In genomic region chr6:6525948-6526347, GRCh38 we compare ENCODE assay signal across 27 cellular contexts.
"Had no signal": no experiment of that assay in that cellular context is flagged by ENCODE, and none has a peak within 500 bp of the region (broad histone marks: within the 10 kb centered on the region; RNA-seq: fewer than 3 reads in every experiment).

No MANE protein-coding gene starts in this region.

- H3K9me3 Mint-ChIP-seq: naive thymus-derived CD8-positive, alpha-beta T cell; natural killer cell treated with Interleukin-12 subunit alpha and Interleukin-12 subunit beta and Interleukin-15 and Interleukin-18, amount 100 ng/mL, for 72 hours; stimulated activated effector memory CD8-positive, alpha-beta T cell treated with anti-CD3 and anti-CD28 coated beads, Interleukin-12 subunit alpha, Interleukin-12 subunit beta, amount 100 ng/mL, for 72 hours; stimulated activated naive CD8-positive, alpha-beta T cell treated with anti-CD3 and anti-CD28 coated beads, Interleukin-15, Interleukin-2, amounts not matched to agents 100 ng/mL and 50 ng/mL, for 24 hours had no signal

- FAIRE-seq: pancreas, small intestine had no signal

- H3K36me3 ChIP-seq: neutrophil, pancreas, prostate gland, sigmoid colon, stomach, thoracic aorta, thyroid gland, tibial nerve, upper lobe of right lung, uterus had no signal

- ATAC-seq: naive thymus-derived CD8-positive, alpha-beta T cell; natural killer cell treated with Interleukin-12 subunit alpha and Interleukin-12 subunit beta and Interleukin-15 and Interleukin-18, amount 100 ng/mL, for 72 hours; pancreas; right cardiac atrium; stimulated activated effector memory CD8-positive, alpha-beta T cell treated with anti-CD3 and anti-CD28 coated beads, Interleukin-12 subunit alpha, Interleukin-12 subunit beta, amount 100 ng/mL, for 72 hours; stimulated activated naive B cell treated with anti-CD40 and anti-IgM and Interleukin-4, amounts not matched to agents 10 μg/mL and 1 μg/mL and 100 μg/mL, for 72 hours; upper lobe of right lung had no signal

- H3K4me3 Mint-ChIP-seq: naive B cell; naive thymus-derived CD8-positive, alpha-beta T cell; natural killer cell treated with Interleukin-12 subunit alpha and Interleukin-12 subunit beta and Interleukin-15 and Interleukin-18, amount 100 ng/mL, for 72 hours; nephron progenitor cell; neural crest cell; stimulated activated effector memory CD8-positive, alpha-beta T cell treated with anti-CD3 and anti-CD28 coated beads, Interleukin-12 subunit alpha, Interleukin-12 subunit beta, amount 100 ng/mL, for 72 hours; stimulated activated naive B cell treated with anti-CD40 and anti-IgM and Interleukin-4, amounts not matched to agents 10 μg/mL and 1 μg/mL and 100 μg/mL, for 72 hours; stimulated activated naive CD8-positive, alpha-beta T cell treated with anti-CD3 and anti-CD28 coated beads, Interleukin-15, Interleukin-2, amounts not matched to agents 100 ng/mL and 50 ng/mL, for 24 hours had no signal

- H3K27ac Mint-ChIP-seq: naive B cell; naive thymus-derived CD8-positive, alpha-beta T cell; natural killer cell treated with Interleukin-12 subunit alpha and Interleukin-12 subunit beta and Interleukin-15 and Interleukin-18, amount 100 ng/mL, for 72 hours; nephron progenitor cell; stimulated activated effector memory CD8-positive, alpha-beta T cell treated with anti-CD3 and anti-CD28 coated beads, Interleukin-12 subunit alpha, Interleukin-12 subunit beta, amount 100 ng/mL, for 72 hours; stimulated activated naive B cell treated with anti-CD40 and anti-IgM and Interleukin-4, amounts not matched to agents 10 μg/mL and 1 μg/mL and 100 μg/mL, for 72 hours; stimulated activated naive CD8-positive, alpha-beta T cell treated with anti-CD3 and anti-CD28 coated beads, Interleukin-15, Interleukin-2, amounts not matched to agents 100 ng/mL and 50 ng/mL, for 24 hours had no signal

- DNase-seq: naive B cell; naive thymus-derived CD8-positive, alpha-beta T cell; nephron progenitor cell; nucleus accumbens; pancreas; right cardiac atrium; sigmoid colon; small intestine; stimulated activated CD4-positive, alpha-beta T cell treated with anti-CD3 and anti-CD28 coated beads, Interleukin-15, amount 100 ng/mL, for 24 hours; stimulated activated CD4-positive, alpha-beta T cell treated with anti-CD3 and anti-CD28 coated beads, Interleukin-2, amount 100 ng/mL, for 24 hours; stimulated activated CD4-positive, alpha-beta T cell treated with anti-CD3 and anti-CD28 coated beads, Interleukin-2, amount 100 ng/mL, for 48 hours; stimulated activated CD4-positive, alpha-beta T cell treated with anti-CD3 and anti-CD28 coated beads, Interleukin-4, amount 100 ng/mL, for 24 hours; stimulated activated naive B cell treated with anti-CD40 and anti-IgM and Interleukin-4, amounts not matched to agents 10 μg/mL and 1 μg/mL and 100 μg/mL, for 72 hours; stimulated activated naive CD4-positive, alpha-beta T cell treated with Interleukin-2 at 50 U/mL for 16 hours; stomach; thyroid gland; trophoblast cell; upper lobe of right lung; uterus had no signal

- H3K4me3 ChIP-seq: pancreas, prostate gland, sigmoid colon, stomach, thoracic aorta, thyroid gland, tibial nerve, upper lobe of right lung, uterus had no signal

- H3K9me3 ChIP-seq: neutrophil, pancreas, prostate gland, sigmoid colon, thoracic aorta, thyroid gland, upper lobe of right lung, uterus had no signal

- H3K4me1 ChIP-seq: pancreas, prostate gland, sigmoid colon, stomach, thyroid gland, tibial nerve, upper lobe of right lung, uterus had no signal

- H3K4me1 Mint-ChIP-seq: naive B cell; neural crest cell; stimulated activated effector memory CD8-positive, alpha-beta T cell treated with anti-CD3 and anti-CD28 coated beads, Interleukin-12 subunit alpha, Interleukin-12 subunit beta, amount 100 ng/mL, for 72 hours; stimulated activated naive B cell treated with anti-CD40 and anti-IgM and Interleukin-4, amounts not matched to agents 10 μg/mL and 1 μg/mL and 100 μg/mL, for 72 hours had no signal

- H3K27ac ChIP-seq: neutrophil, pancreas, prostate gland, sigmoid colon, stomach, thoracic aorta, thyroid gland, tibial nerve, upper lobe of right lung, uterus had no signal

- H3K36me3 Mint-ChIP-seq: naive thymus-derived CD8-positive, alpha-beta T cell; natural killer cell treated with Interleukin-12 subunit alpha and Interleukin-12 subunit beta and Interleukin-15 and Interleukin-18, amount 100 ng/mL, for 72 hours; stimulated activated effector memory CD8-positive, alpha-beta T cell treated with anti-CD3 and anti-CD28 coated beads, Interleukin-12 subunit alpha, Interleukin-12 subunit beta, amount 100 ng/mL, for 72 hours; stimulated activated naive B cell treated with anti-CD40 and anti-IgM and Interleukin-4, amounts not matched to agents 10 μg/mL and 1 μg/mL and 100 μg/mL, for 72 hours had no signal

- H3K27me3 ChIP-seq: tibial nerve, upper lobe of right lung, uterus had no signal
